Comparison of ENCODE assay signal across 2 cellular contexts in genomic region chr18:34928754-34929335, GRCh38.
TF ChIP-seq lines count a peak whose summit lies in the region.

No MANE protein-coding gene starts in this region.

TF ChIP-seq in A549, 52 proteins besides CTCF, POLR2A, EP300 and RAD21:
- TF ChIP-seq CHD2 (IDR thresholded peaks at IDR 0.05; ENCODE audit: low read length, partially characterized antibody), result no peak
- TF ChIP-seq NFE2L2 (conservative IDR thresholded peaks at IDR 0.05; ENCODE audit: low read length), result no peak
- TF ChIP-seq HOXB5 (CRISPR knock-in tag; IDR thresholded peaks at IDR 0.05), result no peak
- no peak for TF ChIP-seq ZSCAN20 (CRISPR knock-in tag; IDR thresholded peaks at IDR 0.05)
- TF ChIP-seq RNF2 (IDR thresholded peaks at IDR 0.05; ENCODE audit: borderline replicate concordance, low read depth), result no peak
- TF ChIP-seq JUN (IDR thresholded peaks at IDR 0.05), result no peak
- TF ChIP-seq USF2 (IDR thresholded peaks at IDR 0.05), result no peak
- TF ChIP-seq MAX (IDR thresholded peaks at IDR 0.05), result no peak
- no peak for TF ChIP-seq MAZ (IDR thresholded peaks at IDR 0.05; ENCODE audit: borderline replicate concordance, low read depth, low read length)
- TF ChIP-seq GATA3 (IDR thresholded peaks at IDR 0.05; ENCODE audit: borderline replicate concordance), result no peak

TF ChIP-seq in endothelial cell of umbilical vein, 7 proteins besides CTCF, POLR2A, EP300 and RAD21:
- no peak for TF ChIP-seq POLR2AphosphoS5 (IDR thresholded peaks at IDR 0.05; ENCODE audit: insufficient read depth, low read depth, low read length)
- no peak for TF ChIP-seq MYC (IDR thresholded peaks at IDR 0.05; ENCODE audit: low read depth, low read length)
- no peak for TF ChIP-seq EZH2 (IDR thresholded peaks at IDR 0.05; ENCODE audit: borderline replicate concordance, low read depth, low read length, severe bottlenecking)
- TF ChIP-seq MAX (IDR thresholded peaks at IDR 0.05; ENCODE audit: insufficient read depth, insufficient read length), result no peak
- TF ChIP-seq FOS (IDR thresholded peaks at IDR 0.05; ENCODE audit: borderline replicate concordance, insufficient read depth, low read length), result no peak
- no peak for TF ChIP-seq GATA2 (IDR thresholded peaks at IDR 0.05; ENCODE audit: insufficient read depth, insufficient read length, low read depth, low read length)
- no peak for TF ChIP-seq JUN (IDR thresholded peaks at IDR 0.05; ENCODE audit: borderline replicate concordance, insufficient read depth, insufficient read length, low read depth)
